Comparison of ENCODE assay signal across 15 cellular contexts in the genomic region with DNA sequence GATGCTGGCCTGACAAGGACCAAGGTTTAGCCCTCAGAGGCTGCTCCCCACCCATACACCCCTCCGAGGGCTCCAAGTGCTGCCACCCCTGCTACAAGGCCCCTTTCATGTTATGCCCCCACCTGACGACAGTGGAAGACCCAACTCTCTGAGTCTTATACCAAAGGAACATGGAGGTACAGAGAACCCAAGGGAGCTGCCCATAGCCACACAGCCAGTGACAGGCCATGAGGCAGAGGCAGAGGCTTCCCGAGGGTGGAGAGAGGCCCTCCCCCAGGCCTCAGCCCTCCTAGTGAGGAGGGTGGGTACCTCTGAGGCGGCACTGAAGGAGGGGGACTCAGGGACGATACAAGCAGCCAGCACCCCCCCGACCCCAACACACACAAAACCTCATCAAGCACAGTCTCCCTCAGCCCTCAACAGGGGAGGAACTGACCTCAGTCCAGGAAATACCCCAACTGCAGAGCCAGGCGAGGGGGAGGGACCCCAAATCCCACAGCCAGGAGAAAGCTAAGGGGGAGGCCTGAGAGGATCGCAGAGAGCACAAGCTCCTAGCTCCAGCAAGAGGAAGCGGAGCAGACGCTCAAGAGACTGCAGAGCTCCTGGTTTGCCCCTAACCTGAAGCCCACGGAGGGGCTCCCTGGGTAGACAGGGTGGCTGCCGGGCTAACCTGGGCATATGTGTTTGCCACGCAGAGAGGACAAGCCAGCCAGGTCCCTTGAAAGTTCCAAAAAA. TPM values are rescaled to one million over a fixed set of nuclear protein-coding genes. Genes with fewer than 3 reads are reported as not detected.
A peak's percentile ranks its signal among the peaks of the same experiment; 100 is the strongest.
DNase-seq lines count a peak whose midpoint lies in the region; ATAC-seq and TF ChIP-seq lines count a peak whose summit lies in the region.
"Had no signal": no experiment of that assay in that cellular context is flagged by ENCODE, and none has a peak within 500 bp of the region (broad histone marks: within the 10 kb centered on the region; RNA-seq: fewer than 3 reads in every experiment).

No MANE protein-coding gene starts in this region.

- peaks cover 9 to 20% (median 16%) of the 10 kb centered on the region in 11 experiments; a peak in 16 of 22 replicates for H3K36me3 ChIP-seq in BLaER1 treated with 17β-estradiol and CSF1 and Interleukin-3, amounts not matched to agents 10 nM and 100 nM
- H3K36me3 ChIP-seq in OCI-LY3 (replicated peaks; ENCODE audit: low read depth, low read length), result peaks cover 11% of the 10 kb centered on the region
- H3K36me3 ChIP-seq in endodermal cell (ENCODE audit: control insufficient read depth, insufficient read depth, low read length), result peaks cover 19% of the 10 kb centered on the region
- no peaks in the 10 kb centered on the region for H3K36me3 ChIP-seq in prostate gland

- no peaks in the 10 kb centered on the region for H3K79me2 ChIP-seq in OCI-LY3 (ENCODE audit: low read length)

- no peak for ATAC-seq in stimulated activated naive B cell treated with anti-CD40 and anti-IgM and Interleukin-4, amounts not matched to agents 10 μg/mL and 1 μg/mL and 100 μg/mL, for 72 hours (replicated peaks)
- no peak for ATAC-seq in HG02870 (IDR thresholded peaks at IDR 0.05; ENCODE audit: unreplicated experiment)

- no peak for TF ChIP-seq POLR2A in prostate gland (IDR thresholded peaks at IDR 0.05)

- H2AFZ ChIP-seq in OCI-LY3 (ENCODE audit: low read depth, low read length), result peak overlapping the region; percentile 32; the same call in 1 of the 2 replicates
- H2AFZ ChIP-seq: PC-9 had no signal

- peak overlapping the region; percentile 41 to 73 (median 52); a peak in 21 of 22 replicates for H3K27ac ChIP-seq in BLaER1 treated with 17β-estradiol and CSF1 and Interleukin-3, amounts not matched to agents 10 nM and 100 nM
- peak overlapping the region; percentile 44 for H3K27ac ChIP-seq in OCI-LY3 (ENCODE audit: low read length)
- peak overlapping the region; percentile 40 for H3K27ac ChIP-seq in endodermal cell (ENCODE audit: low read depth, low read length)
- peak overlapping the region; percentile 73 to 81 for H3K27ac ChIP-seq in prostate gland
- H3K27ac ChIP-seq: PC-9 had no signal

- H3K4me1 Mint-ChIP-seq in endodermal cell, result no peaks in the 10 kb centered on the region
- H3K4me1 Mint-ChIP-seq in stimulated activated naive B cell treated with anti-CD40 and anti-IgM and Interleukin-4, amounts not matched to agents 10 μg/mL and 1 μg/mL and 100 μg/mL, for 72 hours, result peaks cover 20 to 24% of the 10 kb centered on the region in 2 donors

- 88 to 100% methylated on average over 5 to 11 of the region's 13 CpGs for WGBS in endodermal cell (ENCODE audit: insufficient coverage in 1 of 2, insufficient read length in 1 of 2), 2 experiments
- 58% methylated on average over 13 of the region's 13 CpGs for whole genome bisulfite sequencing in prostate gland

- H3K4me3 Mint-ChIP-seq in endodermal cell, result no peak overlapping the region
- no peak overlapping the region for H3K4me3 Mint-ChIP-seq in stimulated activated naive B cell treated with anti-CD40 and anti-IgM and Interleukin-4, amounts not matched to agents 10 μg/mL and 1 μg/mL and 100 μg/mL, for 72 hours

- DNase-seq in endodermal cell, result no peak
- DNase-seq in prostate gland (ENCODE audit: low spot score), result no peak
- no peak for DNase-seq in stimulated activated naive B cell treated with anti-CD40 and anti-IgM and Interleukin-4, amounts not matched to agents 10 μg/mL and 1 μg/mL and 100 μg/mL, for 72 hours
- DNase-seq in HUDEP-2 (lab: John Stamatoyannopoulos, UW; ENCODE audit: unreplicated experiment in 76 of 76), result no peak
- no peak for DNase-seq in mesenteric fat pad (ENCODE audit: low spot score)
- DNase-seq: activated CD4-positive, alpha-beta T cell treated with anti-CD3 and anti-CD28 coated beads for 48 hours; AML-193; NCI-H1105; PC-9; stimulated activated CD4-positive, alpha-beta T cell treated with anti-CD3 and anti-CD28 coated beads, Interleukin-12 subunit alpha, Interleukin-12 subunit beta, amount 100 ng/mL, for 4 hours; T-helper 1 cell; trophoblast cell had no signal

- peaks cover 1% of the 10 kb centered on the region for H3K9me3 Mint-ChIP-seq in endodermal cell
- H3K9me3 Mint-ChIP-seq in stimulated activated naive B cell treated with anti-CD40 and anti-IgM and Interleukin-4, amounts not matched to agents 10 μg/mL and 1 μg/mL and 100 μg/mL, for 72 hours, result no peaks in the 10 kb centered on the region

- peak overlapping the region in 7 of 11 experiments; percentile 4 to 47 (median 33); a peak in 9 of 22 replicates for H3K9ac ChIP-seq in BLaER1 treated with 17β-estradiol and CSF1 and Interleukin-3, amounts not matched to agents 10 nM and 100 nM
- H3K9ac ChIP-seq in OCI-LY3 (ENCODE audit: low read length) (no peak overlapping the region; the same call in 1 of the 2 replicates), endodermal cell (ENCODE audit: extremely low read depth, low read length, poor library complexity, severe bottlenecking) (no peak overlapping the region)

- H3K4me2 ChIP-seq in BLaER1 treated with 17β-estradiol and CSF1 and Interleukin-3, amounts not matched to agents 10 nM and 100 nM, result peak overlapping the region; percentile 31 to 74 (median 65)
- no peak overlapping the region for H3K4me2 ChIP-seq in OCI-LY3 (ENCODE audit: low read length)
- H3K4me2 ChIP-seq: PC-9 had no signal

- H3K27ac Mint-ChIP-seq in endodermal cell, result no peak overlapping the region
- no peak overlapping the region for H3K27ac Mint-ChIP-seq in stimulated activated naive B cell treated with anti-CD40 and anti-IgM and Interleukin-4, amounts not matched to agents 10 μg/mL and 1 μg/mL and 100 μg/mL, for 72 hours

- H3K27me3 Mint-ChIP-seq in endodermal cell (ENCODE audit: insufficient read depth), result no peaks in the 10 kb centered on the region
- H3K27me3 Mint-ChIP-seq in stimulated activated naive B cell treated with anti-CD40 and anti-IgM and Interleukin-4, amounts not matched to agents 10 μg/mL and 1 μg/mL and 100 μg/mL, for 72 hours, result no peaks in the 10 kb centered on the region

- H4K20me1 ChIP-seq in BLaER1 treated with 17β-estradiol and CSF1 and Interleukin-3, amounts not matched to agents 10 nM and 100 nM, result peaks cover 0 to 17% (median 12%) of the 10 kb centered on the region in 11 experiments; a peak in 14 of 22 replicates
- H4K20me1 ChIP-seq in OCI-LY3 (ENCODE audit: insufficient read depth, low read length), result no peaks in the 10 kb centered on the region

- no peaks in the 10 kb centered on the region for H3K9me3 ChIP-seq in BLaER1 treated with 17β-estradiol and CSF1 and Interleukin-3, amounts not matched to agents 10 nM and 100 nM (replicated peaks in 1 of 11)
- H3K9me3 ChIP-seq in OCI-LY3 (ENCODE audit: insufficient read depth, low read length) (no peaks in the 10 kb centered on the region), endodermal cell (ENCODE audit: control insufficient read depth, low read length) (no peaks in the 10 kb centered on the region), prostate gland (no peaks in the 10 kb centered on the region)

- TF ChIP-seq CTCF in OCI-LY3 (IDR thresholded peaks at IDR 0.05; ENCODE audit: low read depth, low read length) (no peak), endodermal cell (conservative IDR thresholded peaks at IDR 0.05) (no peak), prostate gland (IDR thresholded peaks at IDR 0.05) (no peak)

- H3K36me3 Mint-ChIP-seq in endodermal cell (ENCODE audit: low read depth), result peaks cover 12% of the 10 kb centered on the region
- H3K36me3 Mint-ChIP-seq in stimulated activated naive B cell treated with anti-CD40 and anti-IgM and Interleukin-4, amounts not matched to agents 10 μg/mL and 1 μg/mL and 100 μg/mL, for 72 hours, result peaks cover 12 to 17% of the 10 kb centered on the region in 2 donors

- no peak overlapping the region for H3K4me3 ChIP-seq in BLaER1 treated with 17β-estradiol and CSF1 and Interleukin-3, amounts not matched to agents 10 nM and 100 nM
- no peak overlapping the region for H3K4me3 ChIP-seq in OCI-LY3 (ENCODE audit: low read length)
- no peak overlapping the region for H3K4me3 ChIP-seq in endodermal cell (ENCODE audit: low read length)
- no peak overlapping the region for H3K4me3 ChIP-seq in prostate gland
- H3K4me3 ChIP-seq: PC-9 had no signal

- no peaks in the 10 kb centered on the region for H3K27me3 ChIP-seq in BLaER1 treated with 17β-estradiol and CSF1 and Interleukin-3, amounts not matched to agents 10 nM and 100 nM
- H3K27me3 ChIP-seq in OCI-LY3 (ENCODE audit: low read depth, low read length) (no peaks in the 10 kb centered on the region), endodermal cell (ENCODE audit: control insufficient read depth, insufficient read depth, low read length, poor library complexity, severe bottlenecking) (no peaks in the 10 kb centered on the region), prostate gland (replicated peaks; ENCODE audit: insufficient read depth) (no peaks in the 10 kb centered on the region)

- intact Hi-C loops in prostate gland (cut with DNase I), result no loop called here

- H3K4me1 ChIP-seq in BLaER1 treated with 17β-estradiol and CSF1 and Interleukin-3, amounts not matched to agents 10 nM and 100 nM, result peaks cover 57 to 72% (median 66%) of the 10 kb centered on the region in 10 experiments
- H3K4me1 ChIP-seq in OCI-LY3 (ENCODE audit: low read length), result peaks cover 46% of the 10 kb centered on the region
- no peaks in the 10 kb centered on the region for H3K4me1 ChIP-seq in endodermal cell (ENCODE audit: control insufficient read depth, insufficient read depth, low read length)
- H3K4me1 ChIP-seq in prostate gland (replicated peaks), result peaks cover 12% of the 10 kb centered on the region

RNA-seq across cellular contexts. Expression of gene ANAPC7, which starts 36.9 kb away (rescaled TPM):
- total RNA-seq in endodermal cell (100 to 1,000 TPM in 1 of 2 donors, 10 to 100 TPM in 1; 86.0 to 100 TPM), prostate gland (10 to 100 TPM; 60.2 to 65.8 TPM), mesenteric fat pad (47.1 TPM)
- polyA plus RNA-seq in endodermal cell (2013, experiment 1 of 2), result 60.2 TPM
- 66.0 TPM for polyA plus RNA-seq in endodermal cell (2013, experiment 2 of 2)

Comparison
In these comparisons a context has a peak if more than half of its experiments do, and no peak if none do; other contexts are left out.
1. H3K9ac ChIP-seq: peak in BLaER1 treated with 17β-estradiol and CSF1 and Interleukin-3, amounts not matched to agents 10 nM and 100 nM (7 of 11); none in OCI-LY3 (single experiment) and endodermal cell (single experiment).
2. Peak in every context shown above with its lines, with median percentiles within 50 percentile points of each other: H3K27ac ChIP-seq.